25 cellular contexts compared by ENCODE assay signal in the genomic region with DNA sequence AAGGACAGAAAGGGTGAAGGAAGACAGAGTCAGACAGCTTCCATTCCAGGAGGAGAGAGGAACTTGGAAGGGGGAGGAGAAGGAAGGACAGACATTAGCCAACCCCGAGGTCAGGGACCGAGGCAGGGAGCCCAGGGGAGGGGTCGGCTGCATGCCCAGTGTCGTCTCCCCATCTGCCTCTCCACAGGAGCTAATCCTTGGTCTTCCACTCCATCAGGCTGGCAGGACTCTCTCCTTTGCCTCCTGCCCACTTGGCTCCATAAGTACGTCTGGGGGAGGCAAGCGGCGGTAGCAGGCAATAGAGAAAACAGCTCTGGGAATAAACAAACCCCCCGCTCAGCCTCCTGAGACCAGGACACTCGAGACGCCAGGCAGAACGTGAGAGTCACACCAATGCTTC.
A peak's percentile ranks its signal among the peaks of the same experiment; 100 is the strongest.
DNase-seq lines count a peak whose midpoint lies in the region; ATAC-seq and TF ChIP-seq lines count a peak whose summit lies in the region.
"Had no signal": no experiment of that assay in that cellular context is flagged by ENCODE, and none has a peak within 500 bp of the region (broad histone marks: within the 10 kb centered on the region; RNA-seq: fewer than 3 reads in every experiment).

No MANE protein-coding gene starts in this region.

- H3K4me3 Mint-ChIP-seq in glutamatergic neuron (ENCODE audit: unreplicated experiment): no peak overlapping the region
- H3K4me3 Mint-ChIP-seq in activated T-helper 1 cell treated with anti-CD3 and anti-CD28 coated beads, Interleukin-12 subunit alpha, Interleukin-12 subunit beta, Interleukin-2, Interleukin-4 antibody, amounts not matched to agents 30 ng/mL and 10 ng/mL and 1 ng/mL, durations not matched to agents 14 hours and 24 hours and 36 hours: no peak overlapping the region
- H3K4me3 Mint-ChIP-seq: activated CD4-positive, alpha-beta T cell treated with anti-CD3 and anti-CD28 coated beads, Interleukin-2, amount 10 ng/mL, durations not matched to agents 7 days and 5 days; activated naive CD4-positive, alpha-beta T cell treated with anti-CD3 and anti-CD28 coated beads for 36 hours; brain; H9; natural killer cell treated with Interleukin-12 subunit alpha and Interleukin-12 subunit beta and Interleukin-15 and Interleukin-18, amount 100 ng/mL, for 72 hours; WTC11 had no signal

- no peak for TF ChIP-seq CTCF in glutamatergic neuron (IDR thresholded peaks at IDR 0.05; ENCODE audit: partially characterized antibody, unreplicated experiment)
- no peak for TF ChIP-seq CTCF in smooth muscle cell (IDR thresholded peaks at IDR 0.05; ENCODE audit: borderline replicate concordance, insufficient read depth, poor library complexity, severe bottlenecking)

- peaks cover 24% of the 10 kb centered on the region for H3K27me3 Mint-ChIP-seq in glutamatergic neuron (ENCODE audit: unreplicated experiment)
- H3K27me3 Mint-ChIP-seq in activated T-helper 1 cell treated with anti-CD3 and anti-CD28 coated beads, Interleukin-12 subunit alpha, Interleukin-12 subunit beta, Interleukin-2, Interleukin-4 antibody, amounts not matched to agents 30 ng/mL and 10 ng/mL and 1 ng/mL, durations not matched to agents 14 hours and 24 hours and 36 hours (ENCODE audit: insufficient read depth): no peaks in the 10 kb centered on the region
- H3K27me3 Mint-ChIP-seq: activated CD4-positive, alpha-beta T cell treated with anti-CD3 and anti-CD28 coated beads, Interleukin-2, amount 10 ng/mL, durations not matched to agents 7 days and 5 days had no signal

- intact Hi-C loops in activated T-helper 1 cell treated with anti-CD3 and anti-CD28 coated beads, Interleukin-12 subunit alpha, Interleukin-12 subunit beta, Interleukin-2, Interleukin-4 antibody, amounts not matched to agents 30 ng/mL and 10 ng/mL and 1 ng/mL, durations not matched to agents 14 hours and 24 hours and 36 hours (cut with micrococcal nuclease): no loop called here

- DNase-seq in DMS 273 treated with DMSO at 0.1 percent for 48 hours (lab: John Stamatoyannopoulos, UW): peak; percentile 41
- peak; percentile 79 for DNase-seq in NCI-H1092 treated with DMSO at 0.1 percent for 48 hours (lab: John Stamatoyannopoulos, UW)
- peak; percentile 64 for DNase-seq in NCI-H2227 (lab: John Stamatoyannopoulos, UW; ENCODE audit: unreplicated experiment)
- no peak for DNase-seq in glutamatergic neuron
- no peak for DNase-seq in activated T-helper 1 cell treated with anti-CD3 and anti-CD28 coated beads, Interleukin-12 subunit alpha, Interleukin-12 subunit beta, Interleukin-2, Interleukin-4 antibody, amounts not matched to agents 30 ng/mL and 10 ng/mL and 1 ng/mL, durations not matched to agents 14 hours and 24 hours and 36 hours (ENCODE audit: low spot score)
- no peak for DNase-seq in smooth muscle cell (lab: John Stamatoyannopoulos, UW; ENCODE audit: unreplicated experiment)
- DNase-seq in NCI-H526 treated with DMSO at 0.1 percent for 48 hours (lab: John Stamatoyannopoulos, UW): no peak
- DNase-seq: activated CD4-positive, alpha-beta T cell treated with anti-CD3 and anti-CD28 coated beads, Interleukin-2, amount 10 ng/mL, durations not matched to agents 7 days and 5 days; activated naive CD4-positive, alpha-beta T cell treated with anti-CD3 and anti-CD28 coated beads for 36 hours; adrenal gland; DMS53; GF-D8; H9; kidney; small intestine; stimulated activated CD4-positive, alpha-beta T cell treated with anti-CD3 and anti-CD28 coated beads, Interleukin-1b, Interleukin-23, amount 100 ng/mL, for 48 hours; stimulated activated CD8-positive, alpha-beta memory T cell treated with anti-CD3 and anti-CD28 coated beads, Interleukin-4, amount 100 ng/mL, for 48 hours; T1000; trophoblast cell had no signal

- H3K79me2 ChIP-seq in smooth muscle cell (ENCODE audit: low read depth): no peaks in the 10 kb centered on the region

- H3F3A ChIP-seq in smooth muscle cell (ENCODE audit: low read depth): no peaks in the 10 kb centered on the region

- H3K36me3 Mint-ChIP-seq in glutamatergic neuron (ENCODE audit: unreplicated experiment): no peaks in the 10 kb centered on the region
- no peaks in the 10 kb centered on the region for H3K36me3 Mint-ChIP-seq in activated T-helper 1 cell treated with anti-CD3 and anti-CD28 coated beads, Interleukin-12 subunit alpha, Interleukin-12 subunit beta, Interleukin-2, Interleukin-4 antibody, amounts not matched to agents 30 ng/mL and 10 ng/mL and 1 ng/mL, durations not matched to agents 14 hours and 24 hours and 36 hours (ENCODE audit: low read depth)
- H3K36me3 Mint-ChIP-seq: brain; natural killer cell treated with Interleukin-12 subunit alpha and Interleukin-12 subunit beta and Interleukin-15 and Interleukin-18, amount 100 ng/mL, for 72 hours; WTC11 had no signal

- no peaks in the 10 kb centered on the region for H4K20me1 ChIP-seq in smooth muscle cell (ENCODE audit: low read depth)
- H4K20me1 ChIP-seq: BLaER1 had no signal

- H2AFZ ChIP-seq in smooth muscle cell (ENCODE audit: low read depth): no peak overlapping the region

- H3K9me3 ChIP-seq in smooth muscle cell (replicated peaks; ENCODE audit: low read depth): no peaks in the 10 kb centered on the region
- H3K9me3 ChIP-seq: adrenal gland, BLaER1 had no signal

- H3K9me3 Mint-ChIP-seq in glutamatergic neuron (ENCODE audit: unreplicated experiment): peaks cover 8% of the 10 kb centered on the region
- H3K9me3 Mint-ChIP-seq in activated T-helper 1 cell treated with anti-CD3 and anti-CD28 coated beads, Interleukin-12 subunit alpha, Interleukin-12 subunit beta, Interleukin-2, Interleukin-4 antibody, amounts not matched to agents 30 ng/mL and 10 ng/mL and 1 ng/mL, durations not matched to agents 14 hours and 24 hours and 36 hours: no peaks in the 10 kb centered on the region
- H3K9me3 Mint-ChIP-seq: activated CD4-positive, alpha-beta T cell treated with anti-CD3 and anti-CD28 coated beads, Interleukin-2, amount 10 ng/mL, durations not matched to agents 7 days and 5 days; activated naive CD4-positive, alpha-beta T cell treated with anti-CD3 and anti-CD28 coated beads for 36 hours; H9; natural killer cell treated with Interleukin-12 subunit alpha and Interleukin-12 subunit beta and Interleukin-15 and Interleukin-18, amount 100 ng/mL, for 72 hours; WTC11 had no signal

- no peak for ATAC-seq in GM21737 (IDR thresholded peaks at IDR 0.05; ENCODE audit: unreplicated experiment)
- ATAC-seq: natural killer cell treated with Interleukin-12 subunit alpha and Interleukin-12 subunit beta and Interleukin-15 and Interleukin-18, amount 100 ng/mL, for 72 hours; WTC11 had no signal

- no peak overlapping the region for H3K4me3 ChIP-seq in smooth muscle cell
- H3K4me3 ChIP-seq: adrenal gland, BLaER1 had no signal

- 75% methylated on average over 11 of the region's 11 CpGs for WGBS in smooth muscle cell (ENCODE audit: low lambda C conversion rate)

- no peak overlapping the region for H3K4me2 ChIP-seq in smooth muscle cell

- H3K27ac Mint-ChIP-seq in glutamatergic neuron (ENCODE audit: unreplicated experiment): peak overlapping the region; percentile 24
- H3K27ac Mint-ChIP-seq in activated T-helper 1 cell treated with anti-CD3 and anti-CD28 coated beads, Interleukin-12 subunit alpha, Interleukin-12 subunit beta, Interleukin-2, Interleukin-4 antibody, amounts not matched to agents 30 ng/mL and 10 ng/mL and 1 ng/mL, durations not matched to agents 14 hours and 24 hours and 36 hours: no peak overlapping the region
- H3K27ac Mint-ChIP-seq: activated CD4-positive, alpha-beta T cell treated with anti-CD3 and anti-CD28 coated beads, Interleukin-2, amount 10 ng/mL, durations not matched to agents 7 days and 5 days; activated naive CD4-positive, alpha-beta T cell treated with anti-CD3 and anti-CD28 coated beads for 36 hours; H9; natural killer cell treated with Interleukin-12 subunit alpha and Interleukin-12 subunit beta and Interleukin-15 and Interleukin-18, amount 100 ng/mL, for 72 hours; WTC11 had no signal

- no peaks in the 10 kb centered on the region for H3K4me1 ChIP-seq in smooth muscle cell (ENCODE audit: low read depth)
- H3K4me1 ChIP-seq: adrenal gland had no signal

- no peaks in the 10 kb centered on the region for H3K27me3 ChIP-seq in smooth muscle cell (ENCODE audit: low read depth)
- H3K27me3 ChIP-seq: adrenal gland, BLaER1 had no signal

- H3K27ac ChIP-seq in smooth muscle cell (ENCODE audit: low read depth): no peak overlapping the region
- H3K27ac ChIP-seq: adrenal gland, BLaER1, epithelial cell of prostate had no signal

- peaks cover 27% of the 10 kb centered on the region for H3K4me1 Mint-ChIP-seq in glutamatergic neuron (ENCODE audit: low read depth, unreplicated experiment)
- H3K4me1 Mint-ChIP-seq in activated T-helper 1 cell treated with anti-CD3 and anti-CD28 coated beads, Interleukin-12 subunit alpha, Interleukin-12 subunit beta, Interleukin-2, Interleukin-4 antibody, amounts not matched to agents 30 ng/mL and 10 ng/mL and 1 ng/mL, durations not matched to agents 14 hours and 24 hours and 36 hours (ENCODE audit: low read depth): no peaks in the 10 kb centered on the region
- H3K4me1 Mint-ChIP-seq: activated CD4-positive, alpha-beta T cell treated with anti-CD3 and anti-CD28 coated beads, Interleukin-2, amount 10 ng/mL, durations not matched to agents 7 days and 5 days had no signal

- no peaks in the 10 kb centered on the region for H3K36me3 ChIP-seq in smooth muscle cell (ENCODE audit: low read depth)
- H3K36me3 ChIP-seq: adrenal gland, BLaER1 had no signal

- H3K9ac ChIP-seq in smooth muscle cell (ENCODE audit: low read depth): no peak overlapping the region
- H3K9ac ChIP-seq: BLaER1 had no signal

Comparison
In these comparisons a context has a peak if more than half of its experiments do, and no peak if none do; other contexts are left out.
1. DNase-seq: peak in DMS 273 treated with DMSO at 0.1 percent for 48 hours (single experiment), NCI-H1092 treated with DMSO at 0.1 percent for 48 hours (single experiment) and NCI-H2227 (single experiment); none in glutamatergic neuron (single experiment), activated T-helper 1 cell treated with anti-CD3 and anti-CD28 coated beads, Interleukin-12 subunit alpha, Interleukin-12 subunit beta, Interleukin-2, Interleukin-4 antibody, amounts not matched to agents 30 ng/mL and 10 ng/mL and 1 ng/mL, durations not matched to agents 14 hours and 24 hours and 36 hours (single experiment), smooth muscle cell (single experiment) and NCI-H526 treated with DMSO at 0.1 percent for 48 hours (single experiment).